Comparison of ENCODE assay signal across 1 cellular context in genomic region chr2:185245806-185246205, GRCh38.
TF ChIP-seq lines count a peak whose summit lies in the region.

No MANE protein-coding gene starts in this region.

TF ChIP-seq in GM23338, 12 proteins besides CTCF, POLR2A, EP300 and RAD21 (continued from another document):
- TF ChIP-seq EZH2phosphoT487 (IDR thresholded peaks at IDR 0.05; ENCODE audit: unreplicated experiment) (no peak), JUNB (IDR thresholded peaks at IDR 0.05; ENCODE audit: unreplicated experiment) (no peak), ZNF462 (CRISPR knock-in tag; IDR thresholded peaks at IDR 0.05) (no peak), ETS1 (IDR thresholded peaks at IDR 0.05) (no peak)
